ENCODE assay signal across 33 cellular contexts in the genomic region with DNA sequence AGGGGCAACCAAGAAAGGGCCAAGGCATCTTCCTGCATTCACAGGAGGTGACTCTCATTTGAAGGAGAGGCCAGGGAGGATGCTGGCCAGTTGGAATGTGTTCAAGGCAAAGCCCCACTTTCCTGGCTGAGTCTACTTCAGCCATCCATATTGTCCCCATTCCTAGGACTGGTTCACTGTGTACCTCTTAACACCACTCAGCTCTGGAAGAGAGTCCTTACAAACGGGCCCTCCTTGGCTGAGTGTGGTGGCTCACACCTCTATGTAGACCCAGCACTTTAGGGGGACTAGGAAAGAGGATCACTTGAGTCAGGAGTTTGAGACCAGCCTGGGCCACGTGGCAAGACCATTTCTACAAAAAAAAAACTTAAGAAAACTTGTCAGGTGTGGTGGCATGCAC.
"Had no signal": no experiment of that assay in that cellular context is flagged by ENCODE, and none has a peak within 500 bp of the region (broad histone marks: within the 10 kb centered on the region; RNA-seq: fewer than 3 reads in every experiment).

No MANE protein-coding gene starts in this region.

- H3K27ac Mint-ChIP-seq: activated B cell treated with CpG ODN at 0.5 μM for 24 hours; activated CD8-positive, alpha-beta T cell treated with anti-CD3 and anti-CD28 coated beads for 36 hours; activated naive CD8-positive, alpha-beta T cell; activated T-helper 17 cell treated with anti-CD3 and anti-CD28 coated beads, Interleukin-2, amount 50 U/mL, for 72 hours; effector memory CD8-positive, alpha-beta T cell; T-helper 17 cell; T-helper 2 cell treated with Interferon-gamma antibody and Interleukin-4, amounts not matched to agents 5 μg/mL and 100 μg/mL, for 36 hours had no signal

- H3K27ac ChIP-seq: body of pancreas, esophagus muscularis mucosa, foreskin keratinocyte, gastrocnemius medialis, WERI-Rb-1 had no signal

- H3K27me3 ChIP-seq: body of pancreas, esophagus muscularis mucosa, foreskin keratinocyte, gastrocnemius medialis had no signal

- H3K9me3 Mint-ChIP-seq: activated B cell treated with CpG ODN at 0.5 μM for 24 hours; activated CD8-positive, alpha-beta T cell treated with anti-CD3 and anti-CD28 coated beads for 36 hours; activated T-cell treated with anti-CD3 and anti-CD28 coated beads, Interleukin-2, amount 50 U/mL, for 4 hours; activated T-helper 17 cell treated with anti-CD3 and anti-CD28 coated beads, Interleukin-2, amount 50 U/mL, for 72 hours; effector memory CD8-positive, alpha-beta T cell; T-helper 2 cell treated with Interferon-gamma antibody and Interleukin-4, amounts not matched to agents 5 μg/mL and 100 μg/mL, for 36 hours had no signal

- ATAC-seq: activated CD4-positive, CD25-positive, alpha-beta regulatory T cell treated with anti-CD3 and anti-CD28 coated beads, Interleukin-2, amount 50 U/mL, for 24 hours; activated CD8-positive, alpha-beta T cell treated with anti-CD3 and anti-CD28 coated beads for 36 hours; activated T-cell treated with anti-CD3 and anti-CD28 coated beads, Interleukin-2, amount 50 U/mL, for 4 hours; activated T-helper 17 cell treated with anti-CD3 and anti-CD28 coated beads, Interleukin-2, amount 50 U/mL, for 72 hours; body of pancreas; effector memory CD8-positive, alpha-beta T cell; foreskin keratinocyte; gastrocnemius medialis; T-helper 17 cell had no signal

- H3K27me3 Mint-ChIP-seq: activated B cell treated with CpG ODN at 0.5 μM for 24 hours; activated CD8-positive, alpha-beta T cell treated with anti-CD3 and anti-CD28 coated beads for 36 hours; activated naive CD8-positive, alpha-beta T cell; activated T-helper 17 cell treated with anti-CD3 and anti-CD28 coated beads, Interleukin-2, amount 50 U/mL, for 72 hours; effector memory CD8-positive, alpha-beta T cell; T-helper 17 cell had no signal

- H3K4me1 Mint-ChIP-seq: activated B cell treated with CpG ODN at 0.5 μM for 24 hours; activated T-helper 17 cell treated with anti-CD3 and anti-CD28 coated beads, Interleukin-2, amount 50 U/mL, for 72 hours had no signal

- H3K9me3 ChIP-seq: body of pancreas, esophagus muscularis mucosa, gastrocnemius medialis had no signal

- H3K4me3 Mint-ChIP-seq: activated B cell treated with CpG ODN at 0.5 μM for 24 hours; activated CD8-positive, alpha-beta T cell treated with anti-CD3 and anti-CD28 coated beads for 36 hours; activated naive CD8-positive, alpha-beta T cell; activated T-cell treated with anti-CD3 and anti-CD28 coated beads, Interleukin-2, amount 50 U/mL, for 4 hours; activated T-helper 17 cell treated with anti-CD3 and anti-CD28 coated beads, Interleukin-2, amount 50 U/mL, for 72 hours; effector memory CD8-positive, alpha-beta T cell; T-helper 17 cell; T-helper 2 cell treated with Interferon-gamma antibody and Interleukin-4, amounts not matched to agents 5 μg/mL and 100 μg/mL, for 36 hours had no signal

- FAIRE-seq: colon had no signal

- H3K4me3 ChIP-seq: body of pancreas, esophagus muscularis mucosa, gastrocnemius medialis had no signal

- H3K4me1 ChIP-seq: body of pancreas, esophagus muscularis mucosa, foreskin keratinocyte, gastrocnemius medialis had no signal

- DNase-seq: activated B cell treated with CpG ODN at 0.5 μM for 24 hours; activated CD4-positive, alpha-beta T cell treated with anti-CD3 and anti-CD28 coated beads for 48 hours; activated CD4-positive, alpha-beta T cell treated with anti-CD3 and anti-CD28 coated beads, Interleukin-2, amount 50 U/mL, for 1 hour; activated CD4-positive, alpha-beta T cell treated with anti-CD3 and anti-CD28 coated beads, Interleukin-2, amount 50 U/mL, for 48 hours; activated CD8-positive, alpha-beta memory T cell treated with anti-CD3 and anti-CD28 coated beads for 24 hours; activated CD8-positive, alpha-beta T cell treated with anti-CD3 and anti-CD28 coated beads for 36 hours; activated effector memory CD4-positive, alpha-beta T cell treated with Interleukin-2 at 50 U/mL for 16 hours; activated gamma-delta T cell treated with Interleukin-2 at 50 U/mL for 16 hours; activated naive CD4-positive, alpha-beta T cell treated with anti-CD3 and anti-CD28 coated beads, Interleukin-2, amount 50 U/mL, for 16 hours; activated naive CD4-positive, alpha-beta T cell treated with Interleukin-2 at 50 U/mL for 16 hours; activated T-cell treated with anti-CD3 and anti-CD28 coated beads, Interleukin-2, amount 50 U/mL, for 4 hours; amniotic stem cell; aorta; body of pancreas; caudate nucleus; cortex of kidney; dermis blood vessel endothelial cell; effector CD4-positive, alpha-beta T cell; effector memory CD8-positive, alpha-beta T cell; erythroblast; foreskin keratinocyte; gastrocnemius medialis; glutamatergic neuron; T-helper 1 cell; T-helper 17 cell; T1000; WERI-Rb-1 had no signal
